ENCODE assay signal across 8 cellular contexts in genomic region chrX:7586126-7586525, GRCh38.
DNase-seq lines count a peak whose midpoint lies in the region; FAIRE-seq and TF ChIP-seq lines count a peak whose summit lies in the region.

No MANE protein-coding gene starts in this region.

- H3K27ac ChIP-seq in A673 (ENCODE audit: low read depth, low read length, poor library complexity, severe bottlenecking), result no peak overlapping the region
- H3K27ac ChIP-seq in MM.1S (ENCODE audit: low read length), result no peak overlapping the region
- H3K27ac ChIP-seq in dorsolateral prefrontal cortex, result no peak overlapping the region

- intact Hi-C loops in A673 (cut with micrococcal nuclease; ENCODE audit: unreplicated experiment) (no loop called here), dorsolateral prefrontal cortex (cut with DNase I) (no loop called here)

- TF ChIP-seq POLR2A in GM12891 (IDR thresholded peaks at IDR 0.05; ENCODE audit: low read depth, low read length), result no peak

- H3K4me2 ChIP-seq in MM.1S (ENCODE audit: low read depth, low read length), result no peak overlapping the region

- no peaks in the 10 kb centered on the region for H3K36me3 ChIP-seq in A673 (ENCODE audit: insufficient read depth, low read length, poor library complexity, severe bottlenecking)
- H3K36me3 ChIP-seq in MM.1S (replicated peaks; ENCODE audit: insufficient read depth, low read length), result no peaks in the 10 kb centered on the region

- H3K4me1 ChIP-seq in A673 (ENCODE audit: insufficient read depth, low read length, poor library complexity, severe bottlenecking) (no peaks in the 10 kb centered on the region), MM.1S (ENCODE audit: low read length) (no peaks in the 10 kb centered on the region)

- H2AFZ ChIP-seq in MM.1S (ENCODE audit: low read length), result no peak overlapping the region

- H3F3A ChIP-seq in MM.1S (ENCODE audit: insufficient read depth, low read length), result no peaks in the 10 kb centered on the region

- no peaks in the 10 kb centered on the region for H3K9me2 ChIP-seq in MM.1S (replicated peaks; ENCODE audit: insufficient read depth, low read length)

- DNase-seq in A673 (ENCODE audit: low spot score), result peak; percentile 25
- no peak for DNase-seq in GM12891 (ENCODE audit: insufficient read length, low spot score)
- peak; percentile 18 for DNase-seq in MM.1S
- no peak for DNase-seq in dorsolateral prefrontal cortex
- no peak for DNase-seq in retinal pigment epithelial cell (ENCODE audit: low read depth)
- no peak for DNase-seq in activated CD4-positive, alpha-beta T cell treated with anti-CD3 and anti-CD28 coated beads, Interleukin-2, amount 50 U/mL, for 4 hours
- no peak for DNase-seq in T1000 (lab: John Stamatoyannopoulos, UW)
- no peak for DNase-seq in stimulated activated CD8-positive, alpha-beta memory T cell treated with anti-CD3 and anti-CD28 coated beads, Interleukin-4, amount 100 ng/mL, for 48 hours

- no peaks in the 10 kb centered on the region for H4K20me1 ChIP-seq in MM.1S (ENCODE audit: insufficient read depth, low read length)

- FAIRE-seq in GM12891 (lab: Jason Lieb, UNC), result peak; percentile 86

- CTCF ChIA-PET in A673 (lab: Charles Lee), result no interaction called here

- H3K9ac ChIP-seq in MM.1S (ENCODE audit: low read length), result no peak overlapping the region

- POLR2A ChIA-PET in A673 (lab: Charles Lee; ENCODE audit: low non-redundant PET), result no interaction called here

- H3K79me2 ChIP-seq in MM.1S (ENCODE audit: low read length), result no peaks in the 10 kb centered on the region

- H3K27me3 ChIP-seq in A673 (replicated peaks; ENCODE audit: insufficient read depth, low read depth, low read length, poor library complexity) (no peaks in the 10 kb centered on the region), MM.1S (replicated peaks; ENCODE audit: insufficient read depth, low read length) (no peaks in the 10 kb centered on the region), dorsolateral prefrontal cortex (peaks cover 0 to 10% (median 0%) of the 10 kb centered on the region in 45 donors)

- BruUV-seq in A673 (replicated peaks; lab: Mats Ljungman, UMichigan), result no TSS peak

- H3K9me3 ChIP-seq in A673 (ENCODE audit: low read depth, low read length, poor library complexity, severe bottlenecking) (no peaks in the 10 kb centered on the region), MM.1S (replicated peaks; ENCODE audit: insufficient read depth, low read length) (no peaks in the 10 kb centered on the region)

- TF ChIP-seq CTCF in A673 (conservative IDR thresholded peaks at IDR 0.05; ENCODE audit: low read depth, low read length), result peak; percentile 54
- TF ChIP-seq CTCF in MM.1S (IDR thresholded peaks at IDR 0.05; ENCODE audit: low read length), result peak; percentile 42
- peak in 53 of 56 donors; percentile 17 to 65 (median 51) for TF ChIP-seq CTCF in dorsolateral prefrontal cortex (IDR thresholded peaks at IDR 0.05 in 54 of 56, conservative IDR thresholded peaks at IDR 0.05 in 2 of 56; ENCODE audit: low read depth in 1 of 56, partially characterized antibody in 56 of 56)
- TF ChIP-seq CTCF in retinal pigment epithelial cell (conservative IDR thresholded peaks at IDR 0.05; ENCODE audit: low read depth, low read length), result peak; percentile 50

- H3K4me3 ChIP-seq in A673 (ENCODE audit: low read depth, low read length, poor library complexity, severe bottlenecking), result no peak overlapping the region
- H3K4me3 ChIP-seq in MM.1S (ENCODE audit: low read length), result no peak overlapping the region
- no peak overlapping the region for H3K4me3 ChIP-seq in dorsolateral prefrontal cortex
- H3K4me3 ChIP-seq in retinal pigment epithelial cell (ENCODE audit: low read length), result no peak overlapping the region

TF ChIP-seq in GM12891, 5 proteins besides CTCF, POLR2A, EP300 and RAD21:
- TF ChIP-seq POU2F2 (IDR thresholded peaks at IDR 0.05; ENCODE audit: low read depth, low read length) (no peak), TAF1 (IDR thresholded peaks at IDR 0.05; ENCODE audit: low read depth, low read length) (no peak), POLR2AphosphoS5 (IDR thresholded peaks at IDR 0.05; ENCODE audit: low read depth, low read length) (no peak), PAX5 (IDR thresholded peaks at IDR 0.05; ENCODE audit: insufficient read depth, low read length, severe bottlenecking) (no peak), SPI1 (IDR thresholded peaks at IDR 0.05; ENCODE audit: low read depth, low read length) (no peak)

Comparison
In these comparisons a context has a peak if more than half of its experiments do, and no peak if none do; other contexts are left out.
1. DNase-seq: peak in A673 (single experiment) and MM.1S (single experiment); none in GM12891 (single experiment), dorsolateral prefrontal cortex (0 of 10), retinal pigment epithelial cell (single experiment), activated CD4-positive, alpha-beta T cell treated with anti-CD3 and anti-CD28 coated beads, Interleukin-2, amount 50 U/mL, for 4 hours (0 of 2), T1000 (single experiment) and stimulated activated CD8-positive, alpha-beta memory T cell treated with anti-CD3 and anti-CD28 coated beads, Interleukin-4, amount 100 ng/mL, for 48 hours (single experiment).
2. Peak in every context shown above with its lines, with median percentiles within 50 percentile points of each other: CTCF ChIP-seq.